ENCODE assay signal across 18 cellular contexts in the genomic region with DNA sequence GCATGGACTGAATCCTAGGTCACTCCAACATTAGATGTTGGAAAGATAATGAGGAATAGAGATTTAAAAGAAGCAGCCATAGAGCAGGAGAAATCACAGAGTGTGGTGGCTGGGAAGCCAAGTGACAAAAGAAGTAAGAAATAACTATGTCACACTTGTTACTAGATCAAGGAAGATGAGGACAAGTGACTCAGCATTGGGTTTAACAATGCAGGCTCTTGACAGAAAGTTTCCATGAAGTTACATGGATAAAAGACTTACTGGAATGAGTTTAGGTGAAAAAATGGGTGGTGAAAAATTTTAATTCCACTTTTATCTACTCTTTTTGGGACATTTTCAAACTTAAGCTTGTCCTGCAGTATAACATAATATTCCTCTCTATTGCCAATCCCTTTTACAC.
"Had no signal": no experiment of that assay in that cellular context is flagged by ENCODE, and none has a peak within 500 bp of the region (broad histone marks: within the 10 kb centered on the region; RNA-seq: fewer than 3 reads in every experiment).

No MANE protein-coding gene starts in this region.

- H3K27ac Mint-ChIP-seq: activated CD8-positive, alpha-beta T cell treated with anti-CD3 and anti-CD28 coated beads for 36 hours; activated T-helper 1 cell treated with anti-CD3 and anti-CD28 coated beads, Interleukin-12 subunit alpha, Interleukin-12 subunit beta, Interleukin-2, Interleukin-4 antibody, amounts not matched to agents 30 ng/mL and 10 ng/mL and 1 ng/mL, durations not matched to agents 14 hours and 24 hours and 36 hours; naive B cell; T-helper 2 cell treated with Interferon-gamma antibody and Interleukin-4, amounts not matched to agents 5 μg/mL and 100 μg/mL, for 36 hours had no signal

- H3K27me3 Mint-ChIP-seq: activated CD8-positive, alpha-beta T cell treated with anti-CD3 and anti-CD28 coated beads for 36 hours; naive B cell had no signal

- H3K4me2 ChIP-seq: smooth muscle cell had no signal

- DNase-seq: activated CD8-positive, alpha-beta memory T cell treated with anti-CD3 and anti-CD28 coated beads, Interleukin-2, amount 50 U/mL, for 4 hours; activated CD8-positive, alpha-beta T cell treated with anti-CD3 and anti-CD28 coated beads for 36 hours; activated naive CD4-positive, alpha-beta T cell treated with Interleukin-2 at 50 U/mL for 16 hours; adrenal gland; central memory CD4-positive, alpha-beta T cell; effector memory CD4-positive, alpha-beta T cell; erythroblast; hypothalamus; left cardiac atrium; lower lobe of right lung; midbrain; naive B cell; right cardiac atrium; transverse colon had no signal

- ATAC-seq: activated CD8-positive, alpha-beta T cell treated with anti-CD3 and anti-CD28 coated beads for 36 hours; left cardiac atrium; lower lobe of right lung; right cardiac atrium had no signal

- H3K4me3 ChIP-seq: adrenal gland, lower lobe of right lung, smooth muscle cell, transverse colon had no signal

- H3K4me3 Mint-ChIP-seq: activated CD8-positive, alpha-beta T cell treated with anti-CD3 and anti-CD28 coated beads for 36 hours; activated T-helper 1 cell treated with anti-CD3 and anti-CD28 coated beads, Interleukin-12 subunit alpha, Interleukin-12 subunit beta, Interleukin-2, Interleukin-4 antibody, amounts not matched to agents 30 ng/mL and 10 ng/mL and 1 ng/mL, durations not matched to agents 14 hours and 24 hours and 36 hours; naive B cell; T-helper 2 cell treated with Interferon-gamma antibody and Interleukin-4, amounts not matched to agents 5 μg/mL and 100 μg/mL, for 36 hours had no signal

- H3K9me3 ChIP-seq: adrenal gland, lower lobe of right lung, transverse colon had no signal

- H3K4me1 Mint-ChIP-seq: naive B cell had no signal

- H3K4me1 ChIP-seq: adrenal gland, lower lobe of right lung, transverse colon had no signal

- H3K36me3 ChIP-seq: adrenal gland, lower lobe of right lung, transverse colon had no signal

- H3K9me3 Mint-ChIP-seq: activated CD8-positive, alpha-beta T cell treated with anti-CD3 and anti-CD28 coated beads for 36 hours; activated T-helper 1 cell treated with anti-CD3 and anti-CD28 coated beads, Interleukin-12 subunit alpha, Interleukin-12 subunit beta, Interleukin-2, Interleukin-4 antibody, amounts not matched to agents 30 ng/mL and 10 ng/mL and 1 ng/mL, durations not matched to agents 14 hours and 24 hours and 36 hours; naive B cell; T-helper 2 cell treated with Interferon-gamma antibody and Interleukin-4, amounts not matched to agents 5 μg/mL and 100 μg/mL, for 36 hours had no signal

- H3K27me3 ChIP-seq: adrenal gland, transverse colon had no signal

- H3K27ac ChIP-seq: adrenal gland, lower lobe of right lung, transverse colon, VCaP had no signal

- H3K36me3 Mint-ChIP-seq: naive B cell had no signal
